ENCODE assay signal across 25 cellular contexts in the genomic region with DNA sequence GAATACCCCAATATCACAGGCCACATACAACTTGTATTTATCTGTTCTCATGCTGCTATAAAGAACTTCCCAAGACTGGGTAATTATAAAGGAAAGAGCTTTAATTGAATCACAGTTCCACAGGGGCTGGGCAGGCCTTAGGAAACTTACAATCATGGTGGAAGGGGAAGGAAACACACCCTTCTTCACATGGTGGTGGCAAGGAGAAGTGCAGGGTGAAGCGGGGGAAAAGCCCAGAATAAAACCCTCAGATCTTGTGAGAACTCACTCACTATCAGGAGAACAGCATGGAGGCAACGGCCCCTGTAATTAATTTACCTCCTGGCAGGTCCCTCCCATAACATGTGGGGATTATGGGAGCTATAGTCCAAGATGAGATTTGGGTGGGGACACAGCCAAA. TPM values are rescaled to one million over a fixed set of nuclear protein-coding genes. Genes with fewer than 3 reads are reported as not detected.
A peak's percentile ranks its signal among the peaks of the same experiment; 100 is the strongest.
DNase-seq lines count a peak whose midpoint lies in the region; ATAC-seq, FAIRE-seq and TF ChIP-seq lines count a peak whose summit lies in the region.
"Had no signal": no experiment of that assay in that cellular context is flagged by ENCODE, and none has a peak within 500 bp of the region (broad histone marks: within the 10 kb centered on the region; RNA-seq: fewer than 3 reads in every experiment).

No MANE protein-coding gene starts in this region.

- FAIRE-seq in K562 (lab: Jason Lieb, UNC): no peak
- FAIRE-seq: endometrium, RCC 7860, small intestine had no signal

- TF ChIP-seq POLR2A in K562 (conservative IDR thresholded peaks at IDR 0.05): no peak

- no peak for TF ChIP-seq RAD21 in K562 (CRISPR knock-in tag; conservative IDR thresholded peaks at IDR 0.05 in 1 of 2, IDR thresholded peaks at IDR 0.05 in 1 of 2)

- POLR2A ChIA-PET in K562 (lab: Yijun Ruan, JAX): interaction anchor here (0.5 kb wide), 1 partner anchor 9 kb away, joined by 3 read pairs; no protein-coding TSS in a partner anchor

- DNase-seq in Karpas-422: peak; percentile 60
- DNase-seq in K562 (ENCODE audit: extremely low read depth in 1 of 4, low spot score in 3 of 4): no peak
- DNase-seq in activated naive CD4-positive, alpha-beta T cell treated with anti-CD3 and anti-CD28 coated beads, Interleukin-2, amount 10 ng/mL, durations not matched to agents 7 days and 5 days: no peak
- no peak for DNase-seq in inferior parietal cortex (ENCODE audit: extremely low spot score)
- DNase-seq: activated CD4-positive, alpha-beta T cell treated with anti-CD3 and anti-CD28 coated beads for 4 hours; activated naive CD4-positive, alpha-beta T cell treated with anti-CD3 and anti-CD28 coated beads for 36 hours; activated T-cell treated with anti-CD3 and anti-CD28 coated beads, Interleukin-2, amount 50 U/mL, for 72 hours; CD4-positive, CD25-positive, alpha-beta regulatory T cell; HCEC 1CT; MM.1S; NCI-H187; NCI-H524 treated with DMSO at 0.1 percent for 48 hours; NK-92 treated with Interleukin-12 subunit alpha and Interleukin-12 subunit beta, amount 100 ng/mL, for 24 hours; nucleus accumbens; small intestine; stimulated activated CD4-positive, alpha-beta T cell treated with anti-CD3 and anti-CD28 coated beads, Interleukin-2, amount 100 ng/mL, for 24 hours had no signal

- no peak overlapping the region for H3K4me3 Mint-ChIP-seq in stimulated activated memory B cell treated with anti-CD40 and anti-IgM and Interleukin-4, amounts not matched to agents 10 μg/mL and 1 μg/mL and 100 μg/mL, for 72 hours
- no peak overlapping the region for H3K4me3 Mint-ChIP-seq in activated naive CD4-positive, alpha-beta T cell treated with anti-CD3 and anti-CD28 coated beads, Interleukin-2, amount 10 ng/mL, durations not matched to agents 7 days and 5 days
- H3K4me3 Mint-ChIP-seq: activated naive CD4-positive, alpha-beta T cell treated with anti-CD3 and anti-CD28 coated beads for 36 hours; activated T-cell treated with anti-CD3 and anti-CD28 coated beads, Interleukin-2, amount 50 U/mL, for 72 hours; CD4-positive, CD25-positive, alpha-beta regulatory T cell; T-helper 1 cell treated with Interleukin-12 subunit alpha and Interleukin-12 subunit beta and Interleukin-4 antibody, amounts not matched to agents 30 μg/mL and 1 μg/mL, for 36 hours had no signal

- peaks cover 6% of the 10 kb centered on the region for H3K36me3 Mint-ChIP-seq in stimulated activated memory B cell treated with anti-CD40 and anti-IgM and Interleukin-4, amounts not matched to agents 10 μg/mL and 1 μg/mL and 100 μg/mL, for 72 hours
- H3K36me3 Mint-ChIP-seq in activated naive CD4-positive, alpha-beta T cell treated with anti-CD3 and anti-CD28 coated beads, Interleukin-2, amount 10 ng/mL, durations not matched to agents 7 days and 5 days: no peaks in the 10 kb centered on the region

- peak; percentile 31 for TF ChIP-seq CTCF in DOHH2 (IDR thresholded peaks at IDR 0.05; ENCODE audit: low read depth, low read length, poor library complexity, severe bottlenecking)
- 0 out of 6 replicates have a peak, but pooled peaks of 1 of the 3 experiments have one; percentile 2 for TF ChIP-seq CTCF in K562 (IDR thresholded peaks at IDR 0.05 in 2 of 3, conservative IDR thresholded peaks at IDR 0.05 in 1 of 3; ENCODE audit: insufficient read depth in 2 of 3, low read depth in 1 of 3, low read length in 3 of 3)

- CTCF ChIA-PET in K562 (lab: Yijun Ruan, JAX; ENCODE audit: low intra/inter-chr PET ratio): no interaction called here
- CTCF ChIA-PET in activated naive CD4-positive, alpha-beta T cell treated with anti-CD3 and anti-CD28 coated beads, Interleukin-2, amount 10 ng/mL, durations not matched to agents 7 days and 5 days (lab: Charles Lee): interaction anchor here (0.6 to 3.2 kb wide), 5 partner anchors 9 to 665 kb away, joined by 3 to 10 read pairs (median 4); no protein-coding TSS in a partner anchor

- intact Hi-C loops in K562 (cut with micrococcal nuclease): no loop called here

- H3K27ac Mint-ChIP-seq in stimulated activated memory B cell treated with anti-CD40 and anti-IgM and Interleukin-4, amounts not matched to agents 10 μg/mL and 1 μg/mL and 100 μg/mL, for 72 hours: peak overlapping the region; percentile 92
- no peak overlapping the region for H3K27ac Mint-ChIP-seq in activated naive CD4-positive, alpha-beta T cell treated with anti-CD3 and anti-CD28 coated beads, Interleukin-2, amount 10 ng/mL, durations not matched to agents 7 days and 5 days
- H3K27ac Mint-ChIP-seq: activated naive CD4-positive, alpha-beta T cell treated with anti-CD3 and anti-CD28 coated beads for 36 hours; activated T-cell treated with anti-CD3 and anti-CD28 coated beads, Interleukin-2, amount 50 U/mL, for 72 hours; CD4-positive, CD25-positive, alpha-beta regulatory T cell; T-helper 1 cell treated with Interleukin-12 subunit alpha and Interleukin-12 subunit beta and Interleukin-4 antibody, amounts not matched to agents 30 μg/mL and 1 μg/mL, for 36 hours had no signal

- H3K4me2 ChIP-seq in DOHH2 (ENCODE audit: low read length): peak overlapping the region; percentile 89; the same call in 1 of the 2 replicates
- H3K4me2 ChIP-seq in Karpas-422 (ENCODE audit: low read depth, low read length, poor library complexity, severe bottlenecking): peak overlapping the region; percentile 3
- H3K4me2 ChIP-seq in K562 (ENCODE audit: insufficient read depth, low read length): no peak overlapping the region

- BruUV-seq in K562 (replicated peaks; lab: Mats Ljungman, UMichigan): no TSS peak

- peak overlapping the region; percentile 90 for H3K27ac ChIP-seq in DOHH2 (ENCODE audit: low read depth, low read length)
- peak overlapping the region; percentile 94; the same call in 1 of the 2 replicates for H3K27ac ChIP-seq in Karpas-422 (ENCODE audit: low read length)
- H3K27ac ChIP-seq in K562 (ENCODE audit: extremely low read depth, low read depth, low read length): no peak overlapping the region
- H3K27ac ChIP-seq: cardiac muscle cell, suprapubic skin had no signal

- ATAC-seq in K562: peak; percentile 72
- ATAC-seq in stimulated activated memory B cell treated with anti-CD40 and anti-IgM and Interleukin-4, amounts not matched to agents 10 μg/mL and 1 μg/mL and 100 μg/mL, for 72 hours: no peak
- ATAC-seq in HG02938 (IDR thresholded peaks at IDR 0.05; ENCODE audit: unreplicated experiment): no peak
- ATAC-seq: activated T-cell treated with anti-CD3 and anti-CD28 coated beads, Interleukin-2, amount 50 U/mL, for 72 hours had no signal

- H3F3A ChIP-seq in DOHH2 (ENCODE audit: control insufficient read depth, insufficient read depth): peaks cover 25% of the 10 kb centered on the region

- no peak for TF ChIP-seq EP300 in K562 (IDR thresholded peaks at IDR 0.05; ENCODE audit: low read length)

- H3K9me2 ChIP-seq in DOHH2 (replicated peaks; ENCODE audit: control insufficient read depth, low read length): no peaks in the 10 kb centered on the region
- no peaks in the 10 kb centered on the region for H3K9me2 ChIP-seq in Karpas-422 (replicated peaks; ENCODE audit: insufficient read depth, low read length)

- H3K27me3 ChIP-seq in DOHH2 (ENCODE audit: control insufficient read depth, low read length) (no peaks in the 10 kb centered on the region), Karpas-422 (ENCODE audit: low read length) (no peaks in the 10 kb centered on the region), K562 (ENCODE audit: control insufficient read depth in 2 of 2, insufficient read depth in 2 of 2, low read length in 2 of 2) (peaks cover 36 to 55% of the 10 kb centered on the region in 2 experiments)
- H3K27me3 ChIP-seq: cardiac muscle cell, suprapubic skin had no signal

- H3K4me1 Mint-ChIP-seq in stimulated activated memory B cell treated with anti-CD40 and anti-IgM and Interleukin-4, amounts not matched to agents 10 μg/mL and 1 μg/mL and 100 μg/mL, for 72 hours: peaks cover 89% of the 10 kb centered on the region
- peaks cover 6% of the 10 kb centered on the region for H3K4me1 Mint-ChIP-seq in activated naive CD4-positive, alpha-beta T cell treated with anti-CD3 and anti-CD28 coated beads, Interleukin-2, amount 10 ng/mL, durations not matched to agents 7 days and 5 days

- no peaks in the 10 kb centered on the region for H4K20me1 ChIP-seq in DOHH2 (ENCODE audit: control insufficient read depth, insufficient read depth, low read depth, low read length)
- no peaks in the 10 kb centered on the region for H4K20me1 ChIP-seq in Karpas-422 (ENCODE audit: insufficient read depth, low read depth, low read length)
- no peaks in the 10 kb centered on the region; the same call in 1 of the 2 replicates for H4K20me1 ChIP-seq in K562 (replicated peaks; ENCODE audit: control insufficient read depth, insufficient read depth, low read length)

- in situ Hi-C loops in K562 (cut with MboI): loop anchor here (25.0 kb wide), 1 partner anchor 432 kb away; no protein-coding TSS in a partner anchor

- peaks cover 100% of the 10 kb centered on the region for H3K4me1 ChIP-seq in DOHH2 (ENCODE audit: control insufficient read depth, low read length)
- peaks cover 64% of the 10 kb centered on the region for H3K4me1 ChIP-seq in Karpas-422 (ENCODE audit: low read length)
- H3K4me1 ChIP-seq in K562 (replicated peaks in 1 of 2; ENCODE audit: control insufficient read depth in 2 of 2, insufficient read depth in 2 of 2, low read length in 2 of 2): no peaks in the 10 kb centered on the region

- no peaks in the 10 kb centered on the region for H3K9me3 ChIP-seq in DOHH2 (ENCODE audit: control insufficient read depth, insufficient read depth, low read length)
- H3K9me3 ChIP-seq in Karpas-422 (ENCODE audit: low read length): no peaks in the 10 kb centered on the region
- H3K9me3 ChIP-seq in K562 (replicated peaks; ENCODE audit: control insufficient read depth, insufficient read depth, low read depth, low read length): no peaks in the 10 kb centered on the region
- H3K9me3 ChIP-seq: suprapubic skin had no signal

- no peak overlapping the region for H3K9ac ChIP-seq in Karpas-422 (ENCODE audit: low read length)
- no peak overlapping the region for H3K9ac ChIP-seq in K562 (ENCODE audit: insufficient read depth in 1 of 2, low read depth in 2 of 2, low read length in 2 of 2)

- no peaks in the 10 kb centered on the region for H3K27me3 Mint-ChIP-seq in stimulated activated memory B cell treated with anti-CD40 and anti-IgM and Interleukin-4, amounts not matched to agents 10 μg/mL and 1 μg/mL and 100 μg/mL, for 72 hours
- peaks cover 43% of the 10 kb centered on the region for H3K27me3 Mint-ChIP-seq in activated naive CD4-positive, alpha-beta T cell treated with anti-CD3 and anti-CD28 coated beads, Interleukin-2, amount 10 ng/mL, durations not matched to agents 7 days and 5 days

- 5% methylated on average over 2 of the region's 2 CpGs for WGBS in K562 (ENCODE audit: insufficient coverage, low coverage, missing lambda C conversion rate)

- H2AFZ ChIP-seq in Karpas-422 (ENCODE audit: low read length) (no peak overlapping the region), K562 (ENCODE audit: low read depth, low read length) (no peak overlapping the region)

- no peak overlapping the region for H3K4me3 ChIP-seq in DOHH2 (ENCODE audit: low read length)
- H3K4me3 ChIP-seq in Karpas-422 (ENCODE audit: low read length): no peak overlapping the region
- no peak overlapping the region for H3K4me3 ChIP-seq in K562
- H3K4me3 ChIP-seq: cardiac muscle cell, lung, suprapubic skin had no signal

- H3K9me1 ChIP-seq in K562 (ENCODE audit: control insufficient read depth, insufficient read depth, low read length): no peaks in the 10 kb centered on the region

- H3K9me3 Mint-ChIP-seq in stimulated activated memory B cell treated with anti-CD40 and anti-IgM and Interleukin-4, amounts not matched to agents 10 μg/mL and 1 μg/mL and 100 μg/mL, for 72 hours: peaks cover 3% of the 10 kb centered on the region
- H3K9me3 Mint-ChIP-seq in activated naive CD4-positive, alpha-beta T cell treated with anti-CD3 and anti-CD28 coated beads, Interleukin-2, amount 10 ng/mL, durations not matched to agents 7 days and 5 days: no peaks in the 10 kb centered on the region
- H3K9me3 Mint-ChIP-seq: activated naive CD4-positive, alpha-beta T cell treated with anti-CD3 and anti-CD28 coated beads for 36 hours; T-helper 1 cell treated with Interleukin-12 subunit alpha and Interleukin-12 subunit beta and Interleukin-4 antibody, amounts not matched to agents 30 μg/mL and 1 μg/mL, for 36 hours had no signal

- peaks cover 7% of the 10 kb centered on the region for H3K79me2 ChIP-seq in DOHH2 (ENCODE audit: control insufficient read depth, low read length)
- no peaks in the 10 kb centered on the region for H3K79me2 ChIP-seq in Karpas-422 (ENCODE audit: low read length)
- no peaks in the 10 kb centered on the region for H3K79me2 ChIP-seq in K562 (ENCODE audit: control insufficient read depth, insufficient read depth, low read length)

- H3K36me3 ChIP-seq in DOHH2 (ENCODE audit: control insufficient read depth, low read length) (no peaks in the 10 kb centered on the region), Karpas-422 (ENCODE audit: insufficient read depth, low read length) (no peaks in the 10 kb centered on the region; the same call in 1 of the 2 replicates), K562 (ENCODE audit: control insufficient read depth, insufficient read depth, low read length) (no peaks in the 10 kb centered on the region)
- H3K36me3 ChIP-seq: cardiac muscle cell, suprapubic skin had no signal

RNA-seq across cellular contexts. Expression of gene FNDC1, which starts 50.3 kb away (rescaled TPM):
- total RNA-seq in Karpas-422 (2014; rRNA removed; shearing (Covaris generic); ENCODE audit: low replicate concordance): 73.2 and 90.0 TPM in 2 replicates
- not detected in 2 replicates for total RNA-seq in K562 (2011; cell fraction: chromatin; rRNA removed; ENCODE audit: low replicate concordance)
- not detected in 2 replicates for total RNA-seq in K562 (2011; cell fraction: nucleolus; rRNA removed)
- not detected in 2 replicates for total RNA-seq in K562 (2011; cell fraction: nucleoplasm; rRNA removed)
- total RNA-seq in K562 (2014; rRNA removed): not detected in 2 replicates
- not detected in 2 replicates for total RNA-seq in K562 (2014; rRNA removed; fragmentation: Illumina TruSeq; extraction: Trizol)
- not detected in 2 replicates for total RNA-seq in K562 (2015; rRNA removed; fragmentation: Illumina TruSeq; extraction: Trizol)
- not detected in 2 replicates for total RNA-seq in K562 (2021)
- not detected in 2 replicates for polyA plus RNA-seq in K562 (2011; rRNA removed)
- not detected in 2 replicates for polyA plus RNA-seq in K562 (2011; cell fraction: cytosol; rRNA removed)
- polyA plus RNA-seq in K562 (2011; cell fraction: nucleus; rRNA removed): not detected in 2 replicates
- not detected in 2 replicates for polyA plus RNA-seq in K562 (2012)
- not detected in 2 replicates for polyA plus RNA-seq in K562 (2014; fragmentation: Illumina TruSeq; extraction: Trizol)
- not detected for polyA plus RNA-seq in K562 (2014; fragmentation: Nextera tagmentation; extraction: Ambion mirVana)
- polyA plus RNA-seq in K562 (2014; rRNA removed): not detected in 2 replicates
- polyA minus RNA-seq in K562 (2011; rRNA and poly(A)+ RNA removed): not detected in 2 replicates
- not detected in 2 replicates for polyA minus RNA-seq in K562 (2011; cell fraction: cytosol; rRNA and poly(A)+ RNA removed)
- not detected in 2 replicates for polyA minus RNA-seq in K562 (2011; cell fraction: nucleus; rRNA and poly(A)+ RNA removed)
- total RNA-seq: activated naive CD4-positive, alpha-beta T cell treated with anti-CD3 and anti-CD28 coated beads for 36 hours; CD4-positive, CD25-positive, alpha-beta regulatory T cell had no signal
- polyA plus RNA-seq: cardiac muscle cell had no signal

Comparison
In these comparisons a context has a peak if more than half of its experiments do, and no peak if none do; other contexts are left out.
1. RNA of gene FNDC1, which starts 50.3 kb away (total RNA-seq): 73.2 to 90.0 TPM in Karpas-422; not detected in K562; every median in the first group is over 10 times any median in the second.